ENCODE assay signal across 1 cellular context in the genomic region with DNA sequence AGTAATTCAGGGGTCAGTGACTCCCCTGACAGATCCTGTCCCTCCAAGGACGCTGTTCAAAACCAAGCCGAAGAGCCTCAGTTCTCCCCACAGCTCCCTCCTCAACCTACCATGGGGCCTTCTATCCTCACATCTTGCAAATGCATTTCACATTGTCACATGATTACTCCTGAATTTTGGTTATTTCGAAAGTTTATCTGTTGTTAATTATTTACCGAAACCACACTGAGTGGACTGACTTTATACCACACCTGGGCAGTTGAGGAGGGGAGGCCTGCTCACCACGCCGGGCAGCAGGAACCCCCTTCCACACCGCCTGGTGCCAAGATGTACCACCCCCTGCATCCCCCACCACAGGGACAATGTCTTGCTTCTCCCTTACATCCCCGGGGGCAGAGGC.
TF ChIP-seq lines count a peak whose summit lies in the region.

No MANE protein-coding gene starts in this region.

TF ChIP-seq in IMR-90, 13 proteins besides CTCF, POLR2A, EP300 and RAD21 (continued from another document):
- TF ChIP-seq, protein P1, sequence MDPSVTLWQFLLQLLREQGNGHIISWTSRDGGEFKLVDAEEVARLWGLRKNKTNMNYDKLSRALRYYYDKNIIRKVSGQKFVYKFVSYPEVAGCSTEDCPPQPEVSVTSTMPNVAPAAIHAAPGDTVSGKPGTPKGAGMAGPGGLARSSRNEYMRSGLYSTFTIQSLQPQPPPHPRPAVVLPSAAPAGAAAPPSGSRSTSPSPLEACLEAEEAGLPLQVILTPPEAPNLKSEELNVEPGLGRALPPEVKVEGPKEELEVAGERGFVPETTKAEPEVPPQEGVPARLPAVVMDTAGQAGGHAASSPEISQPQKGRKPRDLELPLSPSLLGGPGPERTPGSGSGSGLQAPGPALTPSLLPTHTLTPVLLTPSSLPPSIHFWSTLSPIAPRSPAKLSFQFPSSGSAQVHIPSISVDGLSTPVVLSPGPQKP (IDR thresholded peaks at IDR 0.05; ENCODE audit: borderline replicate concordance, low read depth, low read length) = no peak
- TF ChIP-seq FOS (IDR thresholded peaks at IDR 0.05; ENCODE audit: low read depth, low read length) = no peak
- no peak for TF ChIP-seq SMC3 (IDR thresholded peaks at IDR 0.05; ENCODE audit: low read depth, low read length)
- no peak for TF ChIP-seq MAZ (IDR thresholded peaks at IDR 0.05; ENCODE audit: borderline replicate concordance, low read depth, low read length)
